Comparison of ENCODE assay signal across 17 cellular contexts in the genomic region with DNA sequence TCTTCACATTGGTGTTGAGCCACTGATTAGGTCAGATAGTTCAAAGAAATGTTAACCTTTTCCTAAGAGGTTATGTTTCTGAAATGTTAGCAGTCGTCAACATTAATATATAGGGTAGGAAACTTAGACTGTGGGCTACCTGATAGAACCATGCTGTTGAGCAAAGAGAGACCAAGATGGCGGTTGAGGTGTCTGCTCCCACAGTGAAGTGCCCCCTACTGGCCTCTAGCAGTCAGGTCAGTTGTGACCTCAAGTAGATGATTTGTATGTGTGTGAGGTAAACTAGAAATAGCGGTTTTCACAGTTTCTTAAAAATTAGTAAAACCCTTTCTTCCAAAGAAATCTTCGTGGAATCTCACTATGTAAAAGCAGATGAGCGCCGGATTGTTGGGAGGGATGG. TPM values are rescaled to one million over a fixed set of nuclear protein-coding genes. Genes with fewer than 3 reads are reported as not detected.
DNase-seq lines count a peak whose midpoint lies in the region; ATAC-seq and TF ChIP-seq lines count a peak whose summit lies in the region.
"Had no signal": no experiment of that assay in that cellular context is flagged by ENCODE, and none has a peak within 500 bp of the region (broad histone marks: within the 10 kb centered on the region; RNA-seq: fewer than 3 reads in every experiment).

No MANE protein-coding gene starts in this region.

- no peak overlapping the region for H3K4me3 ChIP-seq in Loucy (ENCODE audit: low read length, poor library complexity, severe bottlenecking)
- no peak overlapping the region for H3K4me3 ChIP-seq in cardiac fibroblast (replicated peaks in 1 of 2; ENCODE audit: low read depth in 2 of 2, low read length in 2 of 2)
- no peak overlapping the region for H3K4me3 ChIP-seq in osteoblast (ENCODE audit: insufficient read depth, low read length)
- H3K4me3 ChIP-seq: gastroesophageal sphincter, lung, testis had no signal

- no peaks in the 10 kb centered on the region for H4K20me1 ChIP-seq in Loucy (ENCODE audit: insufficient read depth, low read length, poor library complexity, severe bottlenecking)
- H4K20me1 ChIP-seq in osteoblast (ENCODE audit: insufficient read depth, low read length), result no peaks in the 10 kb centered on the region

- H3K4me1 ChIP-seq in Loucy (ENCODE audit: insufficient read depth, low read length, poor library complexity, severe bottlenecking) (no peaks in the 10 kb centered on the region), osteoblast (ENCODE audit: insufficient read depth, low read length) (peaks cover 14% of the 10 kb centered on the region)
- H3K4me1 ChIP-seq: gastroesophageal sphincter had no signal

- H3K9ac ChIP-seq in Loucy (ENCODE audit: low read depth, low read length, poor library complexity, severe bottlenecking), result no peak overlapping the region

- no peaks in the 10 kb centered on the region for H3K27me3 ChIP-seq in Loucy (ENCODE audit: insufficient read depth, low read length, poor library complexity, severe bottlenecking)
- H3K27me3 ChIP-seq in osteoblast (ENCODE audit: insufficient read depth, low read length), result no peaks in the 10 kb centered on the region
- H3K27me3 ChIP-seq: gastroesophageal sphincter, testis had no signal

- H3K4me3 Mint-ChIP-seq in T-helper 17 cell, result no peak overlapping the region
- H3K4me3 Mint-ChIP-seq: activated T-cell treated with anti-CD3 and anti-CD28 coated beads, Interleukin-2, amount 50 U/mL, for 72 hours had no signal

- H3K4me2 ChIP-seq in Loucy (ENCODE audit: low read depth, low read length, poor library complexity, severe bottlenecking), result no peak overlapping the region
- H3K4me2 ChIP-seq in osteoblast (ENCODE audit: insufficient read depth, low read length), result no peak overlapping the region

- H3K27ac Mint-ChIP-seq in T-helper 17 cell, result no peak overlapping the region
- H3K27ac Mint-ChIP-seq: activated T-cell treated with anti-CD3 and anti-CD28 coated beads, Interleukin-2, amount 50 U/mL, for 72 hours had no signal

- no peaks in the 10 kb centered on the region for H3K36me3 Mint-ChIP-seq in T-helper 17 cell (ENCODE audit: low read depth)

- H3K36me3 ChIP-seq in Loucy (ENCODE audit: insufficient read depth, low read length), result peaks cover 18% of the 10 kb centered on the region; the same call in 1 of the 2 replicates
- peaks cover 21% of the 10 kb centered on the region for H3K36me3 ChIP-seq in osteoblast (ENCODE audit: insufficient read depth, low read length)
- H3K36me3 ChIP-seq: gastroesophageal sphincter had no signal

- H2AFZ ChIP-seq in Loucy (ENCODE audit: low read length) (no peak overlapping the region), osteoblast (ENCODE audit: low read length) (no peak overlapping the region)

- no peaks in the 10 kb centered on the region for H3K9me2 ChIP-seq in Loucy (replicated peaks; ENCODE audit: low read depth, low read length)

- no peak overlapping the region for H3K27ac ChIP-seq in osteoblast (ENCODE audit: low read depth, low read length)
- H3K27ac ChIP-seq in substantia nigra (ENCODE audit: low read depth, low read length, poor library complexity, severe bottlenecking), result no peak overlapping the region
- H3K27ac ChIP-seq: gastroesophageal sphincter had no signal

- DNase-seq in DMS 273 (lab: John Stamatoyannopoulos, UW; ENCODE audit: unreplicated experiment), result peak; percentile 20
- no peak for DNase-seq in DMS 273 treated with DMSO at 0.1 percent for 48 hours (lab: John Stamatoyannopoulos, UW)
- peak in 1 of 2 donors; percentile 14 for DNase-seq in cardiac fibroblast (ENCODE audit: low read depth in 2 of 2)
- no peak for DNase-seq in osteoblast (ENCODE audit: insufficient read length, low spot score, missing footprints)
- no peak for DNase-seq in NCI-H510A treated with DMSO at 0.1 percent for 48 hours (lab: John Stamatoyannopoulos, UW)
- no peak for DNase-seq in substantia nigra (lab: John Stamatoyannopoulos, UW)
- no peak for DNase-seq in T-helper 17 cell
- DNase-seq: 8988T; activated T-cell treated with anti-CD3 and anti-CD28 coated beads, Interleukin-2, amount 50 U/mL, for 72 hours; GDM1; HCEC 1CT; NCI-H1048; retina; testis had no signal

- no peaks in the 10 kb centered on the region for H3K27me3 Mint-ChIP-seq in T-helper 17 cell

- no peak for ATAC-seq in T-helper 17 cell
- ATAC-seq: activated T-cell treated with anti-CD3 and anti-CD28 coated beads, Interleukin-2, amount 50 U/mL, for 72 hours; gastroesophageal sphincter had no signal

- TF ChIP-seq CTCF in Loucy (conservative IDR thresholded peaks at IDR 0.05; ENCODE audit: low read length) (peak; percentile 46), cardiac fibroblast (IDR thresholded peaks at IDR 0.05; ENCODE audit: low read depth, low read length) (peak; percentile 58), osteoblast (IDR thresholded peaks at IDR 0.05; ENCODE audit: extremely low read depth, low read depth, low read length) (peak; percentile 37)

- H3K9me3 ChIP-seq in Loucy (ENCODE audit: insufficient read depth, low read depth, low read length) (no peaks in the 10 kb centered on the region), osteoblast (ENCODE audit: low read depth, low read length) (no peaks in the 10 kb centered on the region), T-helper 17 cell (ENCODE audit: control insufficient read depth, low read length, poor library complexity, severe bottlenecking) (no peaks in the 10 kb centered on the region)
- H3K9me3 ChIP-seq: gastroesophageal sphincter, testis had no signal

- no peaks in the 10 kb centered on the region for H3F3A ChIP-seq in Loucy (ENCODE audit: low read depth)

- no peaks in the 10 kb centered on the region for H3K79me2 ChIP-seq in Loucy (ENCODE audit: insufficient read depth, low read length)
- no peaks in the 10 kb centered on the region for H3K79me2 ChIP-seq in osteoblast (ENCODE audit: insufficient read depth, low read length)

- no peaks in the 10 kb centered on the region for H3K4me1 Mint-ChIP-seq in T-helper 17 cell

RNA-seq across cellular contexts. Expression of a gene that starts 40.3 kb away (rescaled TPM):
- total RNA-seq in osteoblast (56.8 and 58.0 TPM in 2 replicates), T-helper 17 cell (10 to 100 TPM; 14.5 to 22.1 TPM)
